ENCODE assay signal across 8 cellular contexts in the genomic region with DNA sequence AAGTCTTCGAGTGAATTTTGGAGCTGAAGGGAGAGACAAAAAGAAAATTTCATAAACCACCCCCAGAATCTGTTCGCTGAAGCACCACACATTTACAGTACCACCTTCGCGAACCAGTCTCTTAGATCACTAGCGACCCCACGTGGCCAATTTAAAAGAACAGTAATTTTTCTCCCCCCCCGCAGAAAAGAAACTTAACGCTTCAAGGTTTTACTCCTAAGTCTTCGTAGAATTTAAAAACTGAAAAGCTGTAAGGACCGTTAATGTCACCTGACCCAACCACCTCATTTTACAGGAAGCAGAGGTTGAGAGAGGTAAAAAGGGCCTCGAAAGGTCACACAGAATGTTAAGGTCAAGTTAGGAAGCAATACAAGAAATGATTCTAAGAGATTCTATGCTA.
DNase-seq lines count a peak whose midpoint lies in the region; TF ChIP-seq lines count a peak whose summit lies in the region.

No MANE protein-coding gene starts in this region.

- TF ChIP-seq CTCF in HFFc6 (IDR thresholded peaks at IDR 0.05), result peak; percentile 91
- TF ChIP-seq CTCF in astrocyte of the spinal cord (IDR thresholded peaks at IDR 0.05; ENCODE audit: low read depth, low read length), result peak; percentile 60

- H3K9me3 Mint-ChIP-seq in HFFc6, result peaks cover 24% of the 10 kb centered on the region

- DNase-seq in COLO829 (ENCODE audit: low spot score) (peak; percentile 33), HFFc6 (peak; percentile 59), SW480 (ENCODE audit: low spot score) (peak; percentile 26), astrocyte of the spinal cord (ENCODE audit: low read depth, low spot score) (peak; percentile 70), inferior parietal cortex (ENCODE audit: extremely low spot score) (peak; percentile 78), NCI-H187 (lab: John Stamatoyannopoulos, UW) (no peak)
- peak; percentile 28 to 44 for DNase-seq in stimulated activated CD4-positive, alpha-beta T cell treated with anti-CD3 and anti-CD28 coated beads, Interleukin-4, amount 100 ng/mL, for 4 hours
- no peak for DNase-seq in NK-92 treated with Interleukin-12 subunit alpha and Interleukin-12 subunit beta, amount 100 ng/mL, for 24 hours (lab: John Stamatoyannopoulos, UW)

- H3K4me3 ChIP-seq in astrocyte of the spinal cord (ENCODE audit: low read depth, low read length), result no peak overlapping the region

- peaks cover 41% of the 10 kb centered on the region for H3K4me1 Mint-ChIP-seq in HFFc6 (ENCODE audit: low read depth)

- H3K27ac Mint-ChIP-seq in HFFc6, result peak overlapping the region; percentile 76

- no peaks in the 10 kb centered on the region for H3K27me3 Mint-ChIP-seq in HFFc6 (ENCODE audit: insufficient read depth)

- in situ Hi-C loops in astrocyte of the spinal cord (cut with HindIII; ENCODE audit: low sequenced_read_pairs), result no loop called here

- peak overlapping the region; percentile 70 for H3K4me3 Mint-ChIP-seq in HFFc6

- H3K36me3 Mint-ChIP-seq in HFFc6 (ENCODE audit: low read depth), result peaks cover 29% of the 10 kb centered on the region

Comparison
In these comparisons a context has a peak if more than half of its experiments do, and no peak if none do; other contexts are left out.
1. DNase-seq: peak in COLO829 (single experiment), HFFc6 (single experiment), SW480 (single experiment), astrocyte of the spinal cord (single experiment), inferior parietal cortex (single experiment) and stimulated activated CD4-positive, alpha-beta T cell treated with anti-CD3 and anti-CD28 coated beads, Interleukin-4, amount 100 ng/mL, for 4 hours (2 of 2); none in NK-92 treated with Interleukin-12 subunit alpha and Interleukin-12 subunit beta, amount 100 ng/mL, for 24 hours (single experiment) and NCI-H187 (0 of 2).